ENCODE assay signal across 14 cellular contexts in genomic region chr2:237141556-237141955, GRCh38. TPM values are rescaled to one million over a fixed set of nuclear protein-coding genes. Genes with fewer than 3 reads are reported as not detected.
DNase-seq lines count a peak whose midpoint lies in the region; ATAC-seq and TF ChIP-seq lines count a peak whose summit lies in the region.
"Had no signal": no experiment of that assay in that cellular context is flagged by ENCODE, and none has a peak within 500 bp of the region (broad histone marks: within the 10 kb centered on the region; RNA-seq: fewer than 3 reads in every experiment).

No MANE protein-coding gene starts in this region.

- peaks cover 5% of the 10 kb centered on the region for H3K27me3 Mint-ChIP-seq in activated T-cell treated with anti-CD3 and anti-CD28 coated beads, Interleukin-2, amount 50 U/mL, for 24 hours

- TF ChIP-seq CTCF in astrocyte of the cerebellum (IDR thresholded peaks at IDR 0.05; ENCODE audit: low read depth, low read length, missing control alignments) = no peak
- no peak for TF ChIP-seq CTCF in gastroesophageal sphincter (IDR thresholded peaks at IDR 0.05)
- TF ChIP-seq CTCF in tibial artery (IDR thresholded peaks at IDR 0.05) = no peak

- in situ Hi-C loops in astrocyte of the cerebellum (cut with HindIII; ENCODE audit: low sequenced_read_pairs) = no loop called here

- intact Hi-C loops in tibial artery (cut with DNase I; ENCODE audit: low total_unique reads) = no loop called here

- H3K36me3 Mint-ChIP-seq in activated T-cell treated with anti-CD3 and anti-CD28 coated beads, Interleukin-2, amount 50 U/mL, for 24 hours (ENCODE audit: low read depth) = peaks cover 9% of the 10 kb centered on the region

- no peak for TF ChIP-seq POLR2A in gastroesophageal sphincter (IDR thresholded peaks at IDR 0.05)

- peaks cover 9% of the 10 kb centered on the region for H3K9me3 Mint-ChIP-seq in activated T-cell treated with anti-CD3 and anti-CD28 coated beads, Interleukin-2, amount 50 U/mL, for 24 hours

- DNase-seq in activated CD8-positive, alpha-beta memory T cell treated with anti-CD3 and anti-CD28 coated beads, Interleukin-2, amount 50 U/mL, for 48 hours = peak; percentile 22
- DNase-seq in activated CD8-positive, alpha-beta memory T cell treated with anti-CD3 and anti-CD28 coated beads for 24 hours = no peak
- DNase-seq in astrocyte of the cerebellum (ENCODE audit: low read depth) (peak; percentile 40), tibial artery (no peak)
- DNase-seq in activated T-cell treated with anti-CD3 and anti-CD28 coated beads, Interleukin-2, amount 50 U/mL, for 24 hours = no peak
- DNase-seq: Karpas-422, NCI-H2081 treated with DMSO at 0.1 percent for 48 hours, WERI-Rb-1 had no signal

- WGBS in gastroesophageal sphincter (ENCODE audit: low coverage in 1 of 2), 2 donors = 70 to 78% methylated on average over 2 to 4 of the region's 4 CpGs

- H3K9me3 ChIP-seq in gastroesophageal sphincter (peaks cover 0 to 8% (median 0%) of the 10 kb centered on the region in 3 donors), tibial artery (peaks cover 0 to 11% (median 0%) of the 10 kb centered on the region in 3 donors)

- peaks cover 0 to 11% (median 0%) of the 10 kb centered on the region in 3 donors for H3K4me1 ChIP-seq in gastroesophageal sphincter
- peaks cover 0 to 5% (median 0%) of the 10 kb centered on the region in 4 donors for H3K4me1 ChIP-seq in tibial artery

- H3K36me3 ChIP-seq in gastroesophageal sphincter (no peaks in the 10 kb centered on the region), tibial artery (no peaks in the 10 kb centered on the region)
- H3K36me3 ChIP-seq: WERI-Rb-1 had no signal

- H3K4me3 ChIP-seq in astrocyte of the cerebellum (ENCODE audit: low read depth, low read length) (no peak overlapping the region), gastroesophageal sphincter (no peak overlapping the region), tibial artery (no peak overlapping the region)
- H3K4me3 ChIP-seq: smooth muscle cell had no signal

- no peaks in the 10 kb centered on the region for H3K27me3 ChIP-seq in gastroesophageal sphincter
- no peaks in the 10 kb centered on the region for H3K27me3 ChIP-seq in tibial artery

- ATAC-seq in gastroesophageal sphincter (no peak), GM19395 (IDR thresholded peaks at IDR 0.05; ENCODE audit: unreplicated experiment) (no peak), HG03432 (IDR thresholded peaks at IDR 0.05; ENCODE audit: unreplicated experiment) (no peak)
- ATAC-seq: activated naive CD4-positive, alpha-beta T cell treated with anti-CD3 and anti-CD28 coated beads, Interleukin-2, amount 50 U/mL, for 72 hours had no signal

- no peak overlapping the region for H3K4me3 Mint-ChIP-seq in activated T-cell treated with anti-CD3 and anti-CD28 coated beads, Interleukin-2, amount 50 U/mL, for 24 hours

- no peak overlapping the region for H3K27ac Mint-ChIP-seq in activated T-cell treated with anti-CD3 and anti-CD28 coated beads, Interleukin-2, amount 50 U/mL, for 24 hours
- H3K27ac Mint-ChIP-seq: activated naive CD4-positive, alpha-beta T cell treated with anti-CD3 and anti-CD28 coated beads, Interleukin-2, amount 50 U/mL, for 72 hours had no signal

- peak overlapping the region in 3 of 4 donors; percentile 18 to 53 (median 24) for H3K27ac ChIP-seq in gastroesophageal sphincter
- peak overlapping the region; percentile 3 to 57 for H3K27ac ChIP-seq in tibial artery
- H3K27ac ChIP-seq: 22Rv1, WERI-Rb-1 had no signal

- H3K4me1 Mint-ChIP-seq in activated T-cell treated with anti-CD3 and anti-CD28 coated beads, Interleukin-2, amount 50 U/mL, for 24 hours (ENCODE audit: low read depth) = no peaks in the 10 kb centered on the region

- TF ChIP-seq EP300 in gastroesophageal sphincter (IDR thresholded peaks at IDR 0.05) = no peak

RNA-seq across cellular contexts. Expression of gene COPS8, which starts 55.9 kb away (rescaled TPM):
- 100 to 1,000 TPM; 108 to 158 (median 120) TPM for total RNA-seq in gastroesophageal sphincter

Comparison
In these comparisons a context has a peak if more than half of its experiments do, and no peak if none do; other contexts are left out.
1. DNase-seq: peak in activated CD8-positive, alpha-beta memory T cell treated with anti-CD3 and anti-CD28 coated beads, Interleukin-2, amount 50 U/mL, for 48 hours (single experiment) and astrocyte of the cerebellum (single experiment); none in activated CD8-positive, alpha-beta memory T cell treated with anti-CD3 and anti-CD28 coated beads for 24 hours (single experiment), tibial artery (0 of 2) and activated T-cell treated with anti-CD3 and anti-CD28 coated beads, Interleukin-2, amount 50 U/mL, for 24 hours (single experiment).